ENCODE assay signal across 1 cellular context in the genomic region with DNA sequence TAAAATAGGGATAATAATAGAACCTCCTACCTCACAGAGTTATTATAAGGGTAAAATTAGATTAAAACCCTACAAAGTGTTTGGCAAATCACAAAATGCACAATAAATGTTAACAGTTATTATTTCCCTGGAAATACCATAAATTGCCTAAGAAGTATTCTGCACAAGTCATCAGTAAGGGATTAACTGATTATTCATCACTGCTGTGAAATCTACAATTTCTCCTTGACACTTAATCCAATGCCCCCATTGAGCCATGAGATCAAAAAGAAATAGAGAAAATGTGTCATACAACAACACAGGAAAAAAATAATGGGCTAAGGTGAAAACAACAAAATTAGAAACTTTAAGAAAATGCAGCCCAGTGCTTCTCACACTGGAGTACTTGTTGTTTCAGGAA.
TF ChIP-seq lines count a peak whose summit lies in the region.

No MANE protein-coding gene starts in this region.

TF ChIP-seq in SK-N-SH, 30 proteins besides CTCF, POLR2A, EP300 and RAD21 (continued from another document):
- TF ChIP-seq, protein P1, sequence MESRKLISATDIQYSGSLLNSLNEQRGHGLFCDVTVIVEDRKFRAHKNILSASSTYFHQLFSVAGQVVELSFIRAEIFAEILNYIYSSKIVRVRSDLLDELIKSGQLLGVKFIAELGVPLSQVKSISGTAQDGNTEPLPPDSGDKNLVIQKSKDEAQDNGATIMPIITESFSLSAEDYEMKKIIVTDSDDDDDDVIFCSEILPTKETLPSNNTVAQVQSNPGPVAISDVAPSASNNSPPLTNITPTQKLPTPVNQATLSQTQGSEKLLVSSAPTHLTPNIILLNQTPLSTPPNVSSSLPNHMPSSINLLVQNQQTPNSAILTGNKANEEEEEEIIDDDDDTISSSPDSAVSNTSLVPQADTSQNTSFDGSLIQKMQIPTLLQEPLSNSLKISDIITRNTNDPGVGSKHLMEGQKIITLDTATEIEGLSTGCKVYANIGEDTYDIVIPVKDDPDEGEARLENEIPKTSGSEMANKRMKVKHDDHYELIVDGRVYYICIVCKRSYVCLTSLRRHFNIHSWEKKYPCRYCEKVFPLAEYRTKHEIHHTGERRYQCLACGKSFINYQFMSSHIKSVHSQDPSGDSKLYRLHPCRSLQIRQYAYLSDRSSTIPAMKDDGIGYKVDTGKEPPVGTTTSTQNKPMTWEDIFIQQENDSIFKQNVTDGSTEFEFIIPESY (IDR thresholded peaks at IDR 0.05; ENCODE audit: borderline replicate concordance, low read depth): no peak
- TF ChIP-seq SIN3A (IDR thresholded peaks at IDR 0.05; ENCODE audit: borderline replicate concordance, low read depth, low read length) (no peak), JUND (IDR thresholded peaks at IDR 0.05) (no peak), GATA2 (CRISPR knock-in tag; IDR thresholded peaks at IDR 0.05) (no peak), POLR2AphosphoS5 (IDR thresholded peaks at IDR 0.05; ENCODE audit: low read depth, low read length) (no peak), SMC3 (IDR thresholded peaks at IDR 0.05; ENCODE audit: low read depth, low read length) (no peak), FOSL2 (IDR thresholded peaks at IDR 0.05; ENCODE audit: borderline replicate concordance, low read depth) (no peak)
- TF ChIP-seq, protein P2, sequence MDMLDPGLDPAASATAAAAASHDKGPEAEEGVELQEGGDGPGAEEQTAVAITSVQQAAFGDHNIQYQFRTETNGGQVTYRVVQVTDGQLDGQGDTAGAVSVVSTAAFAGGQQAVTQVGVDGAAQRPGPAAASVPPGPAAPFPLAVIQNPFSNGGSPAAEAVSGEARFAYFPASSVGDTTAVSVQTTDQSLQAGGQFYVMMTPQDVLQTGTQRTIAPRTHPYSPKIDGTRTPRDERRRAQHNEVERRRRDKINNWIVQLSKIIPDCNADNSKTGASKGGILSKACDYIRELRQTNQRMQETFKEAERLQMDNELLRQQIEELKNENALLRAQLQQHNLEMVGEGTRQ (IDR thresholded peaks at IDR 0.05; ENCODE audit: borderline replicate concordance, low read depth, low read length): no peak
TF ChIP-seq in SK-N-SH: peak in this region for 0.
